In the genomic region with DNA sequence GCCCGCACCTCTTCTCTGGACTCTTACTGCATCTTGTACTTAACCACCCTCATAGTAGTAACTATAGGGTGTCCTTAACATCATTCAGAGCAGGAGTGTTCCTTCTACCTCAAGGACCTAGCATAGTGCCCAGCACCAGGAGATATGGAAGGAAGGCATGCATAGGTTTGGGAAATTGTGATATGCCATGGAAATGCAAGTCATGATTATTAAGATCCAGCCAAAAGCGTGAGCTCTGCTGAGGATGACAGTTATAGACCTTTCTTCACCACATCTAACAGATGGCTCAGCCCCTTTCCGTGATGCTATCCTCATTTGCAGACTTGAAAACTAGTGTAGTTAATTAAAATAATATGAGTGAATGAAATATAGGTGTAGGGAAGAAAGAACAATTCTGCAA, we compare ENCODE assay signal across 2 cellular contexts.
TF ChIP-seq lines count a peak whose summit lies in the region.

No MANE protein-coding gene starts in this region.

TF ChIP-seq in A549, 52 proteins besides CTCF, POLR2A, EP300 and RAD21:
- TF ChIP-seq NFE2L2 (conservative IDR thresholded peaks at IDR 0.05; ENCODE audit: low read length) (peak; percentile 58), MAZ (IDR thresholded peaks at IDR 0.05; ENCODE audit: borderline replicate concordance, low read depth, low read length) (no peak)

TF ChIP-seq in H1, 55 proteins besides CTCF, POLR2A, EP300 and RAD21:
- no peak for TF ChIP-seq NRF1 (IDR thresholded peaks at IDR 0.05; ENCODE audit: low read depth, low read length)
- TF ChIP-seq PHF8 (conservative IDR thresholded peaks at IDR 0.05; ENCODE audit: low read depth, low read length), result no peak
- TF ChIP-seq, protein P1, sequence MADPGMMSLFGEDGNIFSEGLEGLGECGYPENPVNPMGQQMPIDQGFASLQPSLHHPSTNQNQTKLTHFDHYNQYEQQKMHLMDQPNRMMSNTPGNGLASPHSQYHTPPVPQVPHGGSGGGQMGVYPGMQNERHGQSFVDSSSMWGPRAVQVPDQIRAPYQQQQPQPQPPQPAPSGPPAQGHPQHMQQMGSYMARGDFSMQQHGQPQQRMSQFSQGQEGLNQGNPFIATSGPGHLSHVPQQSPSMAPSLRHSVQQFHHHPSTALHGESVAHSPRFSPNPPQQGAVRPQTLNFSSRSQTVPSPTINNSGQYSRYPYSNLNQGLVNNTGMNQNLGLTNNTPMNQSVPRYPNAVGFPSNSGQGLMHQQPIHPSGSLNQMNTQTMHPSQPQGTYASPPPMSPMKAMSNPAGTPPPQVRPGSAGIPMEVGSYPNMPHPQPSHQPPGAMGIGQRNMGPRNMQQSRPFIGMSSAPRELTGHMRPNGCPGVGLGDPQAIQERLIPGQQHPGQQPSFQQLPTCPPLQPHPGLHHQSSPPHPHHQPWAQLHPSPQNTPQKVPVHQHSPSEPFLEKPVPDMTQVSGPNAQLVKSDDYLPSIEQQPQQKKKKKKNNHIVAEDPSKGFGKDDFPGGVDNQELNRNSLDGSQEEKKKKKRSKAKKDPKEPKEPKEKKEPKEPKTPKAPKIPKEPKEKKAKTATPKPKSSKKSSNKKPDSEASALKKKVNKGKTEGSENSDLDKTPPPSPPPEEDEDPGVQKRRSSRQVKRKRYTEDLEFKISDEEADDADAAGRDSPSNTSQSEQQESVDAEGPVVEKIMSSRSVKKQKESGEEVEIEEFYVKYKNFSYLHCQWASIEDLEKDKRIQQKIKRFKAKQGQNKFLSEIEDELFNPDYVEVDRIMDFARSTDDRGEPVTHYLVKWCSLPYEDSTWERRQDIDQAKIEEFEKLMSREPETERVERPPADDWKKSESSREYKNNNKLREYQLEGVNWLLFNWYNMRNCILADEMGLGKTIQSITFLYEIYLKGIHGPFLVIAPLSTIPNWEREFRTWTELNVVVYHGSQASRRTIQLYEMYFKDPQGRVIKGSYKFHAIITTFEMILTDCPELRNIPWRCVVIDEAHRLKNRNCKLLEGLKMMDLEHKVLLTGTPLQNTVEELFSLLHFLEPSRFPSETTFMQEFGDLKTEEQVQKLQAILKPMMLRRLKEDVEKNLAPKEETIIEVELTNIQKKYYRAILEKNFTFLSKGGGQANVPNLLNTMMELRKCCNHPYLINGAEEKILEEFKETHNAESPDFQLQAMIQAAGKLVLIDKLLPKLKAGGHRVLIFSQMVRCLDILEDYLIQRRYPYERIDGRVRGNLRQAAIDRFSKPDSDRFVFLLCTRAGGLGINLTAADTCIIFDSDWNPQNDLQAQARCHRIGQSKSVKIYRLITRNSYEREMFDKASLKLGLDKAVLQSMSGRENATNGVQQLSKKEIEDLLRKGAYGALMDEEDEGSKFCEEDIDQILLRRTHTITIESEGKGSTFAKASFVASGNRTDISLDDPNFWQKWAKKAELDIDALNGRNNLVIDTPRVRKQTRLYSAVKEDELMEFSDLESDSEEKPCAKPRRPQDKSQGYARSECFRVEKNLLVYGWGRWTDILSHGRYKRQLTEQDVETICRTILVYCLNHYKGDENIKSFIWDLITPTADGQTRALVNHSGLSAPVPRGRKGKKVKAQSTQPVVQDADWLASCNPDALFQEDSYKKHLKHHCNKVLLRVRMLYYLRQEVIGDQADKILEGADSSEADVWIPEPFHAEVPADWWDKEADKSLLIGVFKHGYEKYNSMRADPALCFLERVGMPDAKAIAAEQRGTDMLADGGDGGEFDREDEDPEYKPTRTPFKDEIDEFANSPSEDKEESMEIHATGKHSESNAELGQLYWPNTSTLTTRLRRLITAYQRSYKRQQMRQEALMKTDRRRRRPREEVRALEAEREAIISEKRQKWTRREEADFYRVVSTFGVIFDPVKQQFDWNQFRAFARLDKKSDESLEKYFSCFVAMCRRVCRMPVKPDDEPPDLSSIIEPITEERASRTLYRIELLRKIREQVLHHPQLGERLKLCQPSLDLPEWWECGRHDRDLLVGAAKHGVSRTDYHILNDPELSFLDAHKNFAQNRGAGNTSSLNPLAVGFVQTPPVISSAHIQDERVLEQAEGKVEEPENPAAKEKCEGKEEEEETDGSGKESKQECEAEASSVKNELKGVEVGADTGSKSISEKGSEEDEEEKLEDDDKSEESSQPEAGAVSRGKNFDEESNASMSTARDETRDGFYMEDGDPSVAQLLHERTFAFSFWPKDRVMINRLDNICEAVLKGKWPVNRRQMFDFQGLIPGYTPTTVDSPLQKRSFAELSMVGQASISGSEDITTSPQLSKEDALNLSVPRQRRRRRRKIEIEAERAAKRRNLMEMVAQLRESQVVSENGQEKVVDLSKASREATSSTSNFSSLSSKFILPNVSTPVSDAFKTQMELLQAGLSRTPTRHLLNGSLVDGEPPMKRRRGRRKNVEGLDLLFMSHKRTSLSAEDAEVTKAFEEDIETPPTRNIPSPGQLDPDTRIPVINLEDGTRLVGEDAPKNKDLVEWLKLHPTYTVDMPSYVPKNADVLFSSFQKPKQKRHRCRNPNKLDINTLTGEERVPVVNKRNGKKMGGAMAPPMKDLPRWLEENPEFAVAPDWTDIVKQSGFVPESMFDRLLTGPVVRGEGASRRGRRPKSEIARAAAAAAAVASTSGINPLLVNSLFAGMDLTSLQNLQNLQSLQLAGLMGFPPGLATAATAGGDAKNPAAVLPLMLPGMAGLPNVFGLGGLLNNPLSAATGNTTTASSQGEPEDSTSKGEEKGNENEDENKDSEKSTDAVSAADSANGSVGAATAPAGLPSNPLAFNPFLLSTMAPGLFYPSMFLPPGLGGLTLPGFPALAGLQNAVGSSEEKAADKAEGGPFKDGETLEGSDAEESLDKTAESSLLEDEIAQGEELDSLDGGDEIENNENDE (IDR thresholded peaks at IDR 0.05; ENCODE audit: insufficient replicate concordance, low read length), result no peak
- TF ChIP-seq POLR2AphosphoS5 (IDR thresholded peaks at IDR 0.05; ENCODE audit: low read depth, low read length), result no peak
- no peak for TF ChIP-seq CHD2 (IDR thresholded peaks at IDR 0.05; ENCODE audit: low read length)
- no peak for TF ChIP-seq SRF (IDR thresholded peaks at IDR 0.05; ENCODE audit: low read depth, low read length)
- TF ChIP-seq RXRA (IDR thresholded peaks at IDR 0.05; ENCODE audit: insufficient read depth, low read depth, low read length), result no peak
- no peak for TF ChIP-seq GABPA (IDR thresholded peaks at IDR 0.05; ENCODE audit: borderline replicate concordance, insufficient read depth, low read length)
- TF ChIP-seq E2F6 (IDR thresholded peaks at IDR 0.05), result no peak
- TF ChIP-seq, protein P2, sequence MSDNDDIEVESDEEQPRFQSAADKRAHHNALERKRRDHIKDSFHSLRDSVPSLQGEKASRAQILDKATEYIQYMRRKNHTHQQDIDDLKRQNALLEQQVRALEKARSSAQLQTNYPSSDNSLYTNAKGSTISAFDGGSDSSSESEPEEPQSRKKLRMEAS (IDR thresholded peaks at IDR 0.05), result no peak
- TF ChIP-seq POU5F1 (IDR thresholded peaks at IDR 0.05; ENCODE audit: low read depth, low read length), result no peak
- TF ChIP-seq CREB1 (IDR thresholded peaks at IDR 0.05), result no peak
- TF ChIP-seq CBX5 (IDR thresholded peaks at IDR 0.05; ENCODE audit: low read depth, low read length), result no peak
- no peak for TF ChIP-seq YY1 (IDR thresholded peaks at IDR 0.05; ENCODE audit: low read depth, low read length)
- TF ChIP-seq, protein P3, sequence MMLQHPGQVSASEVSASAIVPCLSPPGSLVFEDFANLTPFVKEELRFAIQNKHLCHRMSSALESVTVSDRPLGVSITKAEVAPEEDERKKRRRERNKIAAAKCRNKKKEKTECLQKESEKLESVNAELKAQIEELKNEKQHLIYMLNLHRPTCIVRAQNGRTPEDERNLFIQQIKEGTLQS (IDR thresholded peaks at IDR 0.05; ENCODE audit: insufficient read depth, low read depth, low read length), result no peak
- TF ChIP-seq MAFK (IDR thresholded peaks at IDR 0.05; ENCODE audit: low read depth, low read length), result no peak
- TF ChIP-seq ATF2 (IDR thresholded peaks at IDR 0.05; ENCODE audit: low read length), result no peak
- no peak for TF ChIP-seq TCF12 (IDR thresholded peaks at IDR 0.05; ENCODE audit: low read depth, low read length)
- no peak for TF ChIP-seq KDM1A (IDR thresholded peaks at IDR 0.05; ENCODE audit: borderline replicate concordance, low read length)
